In the genomic region with DNA sequence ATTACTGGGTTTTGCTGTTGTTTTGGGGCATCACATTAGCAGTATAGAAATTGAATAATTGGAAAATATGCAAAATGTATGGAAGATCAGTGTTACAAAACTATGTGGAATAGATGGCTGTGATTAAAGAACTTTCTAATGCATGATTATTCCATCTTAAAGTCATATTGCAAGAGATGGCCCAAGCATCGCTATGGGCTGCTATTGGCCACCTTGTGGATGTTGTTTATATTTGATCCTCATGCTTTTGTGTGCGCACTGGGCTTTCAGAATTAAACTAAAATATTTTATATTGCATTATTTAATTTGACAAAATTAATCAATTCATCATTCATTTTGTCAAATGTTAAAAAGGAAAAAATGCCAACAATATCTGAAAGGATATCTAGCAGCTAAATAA, we compare ENCODE assay signal across 18 cellular contexts.
"Had no signal": no experiment of that assay in that cellular context is flagged by ENCODE, and none has a peak within 500 bp of the region (broad histone marks: within the 10 kb centered on the region; RNA-seq: fewer than 3 reads in every experiment).

No MANE protein-coding gene starts in this region.

- ATAC-seq: activated CD4-positive, alpha-beta T cell treated with anti-CD3 and anti-CD28 coated beads for 36 hours; activated T-cell treated with anti-CD3 and anti-CD28 coated beads, Interleukin-2, amount 50 U/mL, for 4 hours; lower lobe of right lung; mucosa of descending colon; stimulated activated naive CD8-positive, alpha-beta T cell treated with anti-CD3 and anti-CD28 coated beads, Interleukin-15, Interleukin-2, amounts not matched to agents 100 U/mL and 50 U/mL, for 24 hours had no signal

- H3K4me1 ChIP-seq: adrenal gland, ascending aorta, lower lobe of right lung, neural progenitor cell, prostate gland had no signal

- H3K9me3 ChIP-seq: adrenal gland, ascending aorta, lower lobe of right lung, mucosa of descending colon, prostate gland had no signal

- H3K4me2 ChIP-seq: neural progenitor cell had no signal

- H3K27me3 ChIP-seq: adrenal gland, ascending aorta, brain microvascular endothelial cell, neural progenitor cell had no signal

- DNase-seq: activated B cell treated with CpG ODN at 0.5 μM for 24 hours; activated CD4-positive, alpha-beta T cell treated with anti-CD3 and anti-CD28 coated beads, Interleukin-2, amount 50 U/mL, for 48 hours; activated CD8-positive, alpha-beta memory T cell treated with anti-CD3 and anti-CD28 coated beads, Interleukin-2, amount 50 U/mL, for 48 hours; activated naive CD4-positive, alpha-beta T cell; activated T-cell treated with anti-CD3 and anti-CD28 coated beads, Interleukin-2, amount 50 U/mL, for 4 hours; brain microvascular endothelial cell; effector CD8-positive, alpha-beta T cell; kidney; lower lobe of right lung; mucosa of descending colon; stimulated activated CD4-positive, alpha-beta T cell treated with anti-CD3 and anti-CD28 coated beads, Interleukin-4, amount 100 ng/mL, for 24 hours; stimulated activated naive CD8-positive, alpha-beta T cell treated with anti-CD3 and anti-CD28 coated beads, Interleukin-15, Interleukin-2, amounts not matched to agents 100 U/mL and 50 U/mL, for 24 hours; T-helper 9 cell had no signal

- H3K4me3 ChIP-seq: adrenal gland, ascending aorta, lower lobe of right lung, mucosa of descending colon, neural progenitor cell, prostate gland had no signal

- H3K27ac ChIP-seq: adrenal gland, ascending aorta, brain microvascular endothelial cell, lower lobe of right lung, neural progenitor cell, prostate gland had no signal

- H3K9ac ChIP-seq: neural progenitor cell had no signal

- H2AFZ ChIP-seq: neural progenitor cell had no signal

- H3K36me3 ChIP-seq: adrenal gland, ascending aorta, brain microvascular endothelial cell, lower lobe of right lung, neural progenitor cell, prostate gland had no signal
